21 cellular contexts compared by ENCODE assay signal in genomic region chr3:56938545-56938944, GRCh38.
"Had no signal": no experiment of that assay in that cellular context is flagged by ENCODE, and none has a peak within 500 bp of the region (broad histone marks: within the 10 kb centered on the region; RNA-seq: fewer than 3 reads in every experiment).

No MANE protein-coding gene starts in this region.

- H2AFZ ChIP-seq: hepatocyte had no signal

- H3K79me2 ChIP-seq: hepatocyte had no signal

- H3K36me3 ChIP-seq: neutrophil, right lobe of liver, tibial artery, upper lobe of left lung, uterus had no signal

- H3K9me3 ChIP-seq: neutrophil, psoas muscle, right lobe of liver, tibial artery, upper lobe of left lung, uterus had no signal

- H3K27me3 ChIP-seq: foreskin keratinocyte, hepatocyte, neutrophil, right lobe of liver, tibial artery, upper lobe of left lung, uterus had no signal

- H3K4me3 ChIP-seq: hepatocyte, lung, psoas muscle, right lobe of liver, tibial artery, upper lobe of left lung, uterus had no signal

- DNase-seq: dermis blood vessel endothelial cell; foreskin keratinocyte; kidney; left cardiac atrium; left ventricle myocardium superior; mesenchymal stem cell; naive thymus-derived CD4-positive, alpha-beta T cell; nephron progenitor cell; psoas muscle; retina; right lobe of liver; stimulated activated CD4-positive, alpha-beta T cell treated with anti-CD3 and anti-CD28 coated beads, Interleukin-4, amount 100 ng/mL, for 1 hour; stimulated activated CD8-positive, alpha-beta memory T cell treated with anti-CD3 and anti-CD28 coated beads, Interleukin-4, amount 100 ng/mL, for 48 hours; tibial artery; upper lobe of left lung; uterus had no signal

- H3K27me3 Mint-ChIP-seq: naive thymus-derived CD4-positive, alpha-beta T cell; stimulated activated naive CD8-positive, alpha-beta T cell treated with anti-CD3 and anti-CD28 coated beads, Interleukin-15, Interleukin-2, amounts not matched to agents 100 ng/mL and 50 ng/mL, for 24 hours had no signal

- H3K27ac ChIP-seq: foreskin keratinocyte, hepatocyte, neutrophil, psoas muscle, right lobe of liver, tibial artery, upper lobe of left lung had no signal

- FAIRE-seq: kidney had no signal

- H3K4me1 ChIP-seq: foreskin keratinocyte, psoas muscle, right lobe of liver, tibial artery, uterus had no signal

- H3K27ac Mint-ChIP-seq: stimulated activated effector memory CD8-positive, alpha-beta T cell treated with anti-CD3 and anti-CD28 coated beads, Interleukin-12 subunit alpha, Interleukin-12 subunit beta, amount 100 ng/mL, for 72 hours; stimulated activated naive CD8-positive, alpha-beta T cell treated with anti-CD3 and anti-CD28 coated beads, Interleukin-15, Interleukin-2, amounts not matched to agents 100 ng/mL and 50 ng/mL, for 24 hours had no signal

- H3K4me3 Mint-ChIP-seq: naive thymus-derived CD4-positive, alpha-beta T cell; nephron progenitor cell; stimulated activated effector memory CD8-positive, alpha-beta T cell treated with anti-CD3 and anti-CD28 coated beads, Interleukin-12 subunit alpha, Interleukin-12 subunit beta, amount 100 ng/mL, for 72 hours; stimulated activated naive CD8-positive, alpha-beta T cell treated with anti-CD3 and anti-CD28 coated beads, Interleukin-15, Interleukin-2, amounts not matched to agents 100 ng/mL and 50 ng/mL, for 24 hours had no signal

- H3K36me3 Mint-ChIP-seq: stimulated activated effector memory CD8-positive, alpha-beta T cell treated with anti-CD3 and anti-CD28 coated beads, Interleukin-12 subunit alpha, Interleukin-12 subunit beta, amount 100 ng/mL, for 72 hours had no signal

- ATAC-seq: foreskin keratinocyte; left cardiac atrium; left ventricle myocardium superior; naive thymus-derived CD4-positive, alpha-beta T cell; psoas muscle; right lobe of liver; stimulated activated effector memory CD8-positive, alpha-beta T cell treated with anti-CD3 and anti-CD28 coated beads, Interleukin-12 subunit alpha, Interleukin-12 subunit beta, amount 100 ng/mL, for 72 hours had no signal

- H3K4me2 ChIP-seq: hepatocyte had no signal
